8 cellular contexts compared by ENCODE assay signal in the genomic region with DNA sequence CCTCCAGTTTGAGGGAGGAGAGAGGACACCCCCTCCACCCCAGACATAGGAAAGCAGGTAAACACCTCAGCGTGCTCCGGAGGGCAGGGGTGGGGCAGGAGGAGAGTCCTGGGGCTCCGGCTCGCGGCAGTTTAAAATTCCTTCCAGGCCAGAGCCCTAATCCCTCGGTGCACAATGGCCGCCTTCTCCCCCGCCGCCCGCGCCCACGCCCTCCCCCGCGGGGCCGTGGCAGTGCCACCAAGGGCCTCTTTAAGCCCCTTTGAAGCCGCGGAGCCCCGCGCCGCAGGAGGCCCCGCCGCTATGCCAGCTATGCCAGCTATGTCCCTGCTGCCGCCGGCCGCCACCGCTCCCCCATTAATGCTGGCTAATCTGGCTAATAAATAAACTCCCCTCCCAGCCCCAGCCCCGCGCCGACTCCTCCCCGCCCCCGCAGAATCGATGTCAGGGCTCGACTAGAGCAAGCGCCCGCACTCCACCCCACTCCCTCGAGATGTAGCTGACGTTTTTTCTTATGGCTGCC.
DNase-seq lines count a peak whose midpoint lies in the region; ATAC-seq and TF ChIP-seq lines count a peak whose summit lies in the region.

No MANE protein-coding gene starts in this region.

- no peak overlapping the region for H4K8ac ChIP-seq in neuronal stem cell (ENCODE audit: low read depth, low read length)

- peaks cover 18% of the 10 kb centered on the region for H3K4me1 ChIP-seq in NT2/D1 (ENCODE audit: insufficient read depth, insufficient read length)
- H3K4me1 ChIP-seq in neuronal stem cell (ENCODE audit: control insufficient read depth in 2 of 2, insufficient read depth in 1 of 2, low read depth in 1 of 2, low read length in 2 of 2) = peaks cover 0 to 36% of the 10 kb centered on the region in 2 donors

- H3K27ac ChIP-seq in neuronal stem cell (replicated peaks; ENCODE audit: low read length) = peak overlapping the region; percentile 80
- no peak overlapping the region for H3K27ac ChIP-seq in RWPE1

- peak overlapping the region; percentile 72 for H3K9ac ChIP-seq in NT2/D1 (ENCODE audit: insufficient read length, low read depth)
- H3K9ac ChIP-seq in neuronal stem cell (ENCODE audit: low read depth, low read length, poor library complexity) = no peak overlapping the region

- no peak overlapping the region for H3K14ac ChIP-seq in neuronal stem cell (ENCODE audit: low read length)

- POLR2A ChIA-PET in RWPE1 (lab: Yijun Ruan, JAX; ENCODE audit: low non-redundant PET) = no interaction called here

- no peak for ATAC-seq in GM21737 (IDR thresholded peaks at IDR 0.05; ENCODE audit: unreplicated experiment)

- no peaks in the 10 kb centered on the region for H3K36me3 ChIP-seq in NT2/D1 (ENCODE audit: insufficient read depth, insufficient read length, low read length)
- no peaks in the 10 kb centered on the region for H3K36me3 ChIP-seq in neuronal stem cell (replicated peaks in 1 of 2; ENCODE audit: control insufficient read depth in 2 of 2, insufficient read depth in 2 of 2, low read length in 2 of 2)

- no peak overlapping the region for H3K4ac ChIP-seq in neuronal stem cell (ENCODE audit: low read length)

- H3K9me3 ChIP-seq in NT2/D1 (ENCODE audit: insufficient read depth, low read length) = peaks cover 5% of the 10 kb centered on the region; the same call in 1 of the 2 replicates
- H3K9me3 ChIP-seq in neuronal stem cell (replicated peaks in 1 of 2; ENCODE audit: control insufficient read depth in 2 of 2, insufficient read depth in 1 of 2, low read depth in 1 of 2, low read length in 2 of 2) = peaks cover 0 to 4% of the 10 kb centered on the region in 2 donors

- peak overlapping the region; percentile 35 for H2BK120ac ChIP-seq in neuronal stem cell (ENCODE audit: low read depth, low read length)

- peak overlapping the region; percentile 56 for H3K4me3 ChIP-seq in GM12864 (ENCODE audit: low read depth, low read length)
- H3K4me3 ChIP-seq in NT2/D1 (ENCODE audit: insufficient read length, low read depth) = peak overlapping the region; percentile 28
- H3K4me3 ChIP-seq in epithelial cell of esophagus (ENCODE audit: low read length) = peak overlapping the region; percentile 31
- peak overlapping the region; percentile 27 to 33 for H3K4me3 ChIP-seq in neuronal stem cell (ENCODE audit: low read length in 2 of 2)

- no peak overlapping the region for H2BK12ac ChIP-seq in neuronal stem cell (ENCODE audit: low read length)

- DNase-seq in GM12864 (ENCODE audit: low read depth) = no peak
- peak; percentile 62 for DNase-seq in NT2/D1 (ENCODE audit: low read depth, low spot score)
- no peak for DNase-seq in epithelial cell of esophagus (ENCODE audit: low read depth)
- DNase-seq in neuronal stem cell (ENCODE audit: low spot score) = peak; percentile 88
- no peak for DNase-seq in RWPE1 (ENCODE audit: low spot score)
- no peak for DNase-seq in COR-L47 (lab: John Stamatoyannopoulos, UW)
- DNase-seq in NCI-H2029 (lab: John Stamatoyannopoulos, UW) = no peak

- H3K27me3 ChIP-seq in NT2/D1 (ENCODE audit: insufficient read depth, insufficient read length) = no peaks in the 10 kb centered on the region
- peaks cover 0 to 65% (median 4%) of the 10 kb centered on the region in 3 experiments for H3K27me3 ChIP-seq in neuronal stem cell (ENCODE audit: control insufficient read depth in 3 of 3, insufficient read depth in 3 of 3, low read depth in 1 of 3, low read length in 3 of 3)

- H3K4me2 ChIP-seq in neuronal stem cell (ENCODE audit: insufficient read depth, low read length, poor library complexity, severe bottlenecking) = peak overlapping the region; percentile 87

- peak overlapping the region; percentile 90 for H2AFZ ChIP-seq in neuronal stem cell (ENCODE audit: low read length)

- peak overlapping the region; percentile 83 for H3K18ac ChIP-seq in neuronal stem cell (ENCODE audit: low read length)

- H2AK5ac ChIP-seq in neuronal stem cell (ENCODE audit: low read depth, low read length) = peak overlapping the region; percentile 97

- no CpG with 5 or more reads among the region's 37 CpGs for WGBS in neuronal stem cell (ENCODE audit: extremely low coverage in 2 of 2, insufficient read length in 2 of 2, insufficient replicate concordance in 1 of 2), 2 donors

- H4K91ac ChIP-seq in neuronal stem cell (ENCODE audit: low read depth, low read length, poor library complexity) = no peak overlapping the region

- H2BK15ac ChIP-seq in neuronal stem cell (ENCODE audit: low read length) = no peak overlapping the region

- H3K79me1 ChIP-seq in neuronal stem cell (ENCODE audit: low read depth, low read length) = no peaks in the 10 kb centered on the region

- no peak for TF ChIP-seq CTCF in GM12864 (IDR thresholded peaks at IDR 0.05; ENCODE audit: low read depth, low read length, missing control alignments)
- TF ChIP-seq CTCF in epithelial cell of esophagus (IDR thresholded peaks at IDR 0.05; ENCODE audit: insufficient read depth, low read depth, low read length, missing control alignments) = no peak
- TF ChIP-seq CTCF in RWPE1 (conservative IDR thresholded peaks at IDR 0.05; ENCODE audit: low read depth) = no peak

- no peak overlapping the region for H3K23ac ChIP-seq in neuronal stem cell (ENCODE audit: low read depth, low read length, poor library complexity)

- peak overlapping the region; percentile 62 for H2BK5ac ChIP-seq in neuronal stem cell (ENCODE audit: low read length)

- CTCF ChIA-PET in RWPE1 (lab: Yijun Ruan, JAX) = interaction anchor here (1.2 kb wide), 1 partner anchor 72 kb away, joined by 7 read pairs; no protein-coding TSS in a partner anchor

Comparison
In these comparisons a context has a peak if more than half of its experiments do, and no peak if none do; other contexts are left out.
1. DNase-seq: peak in NT2/D1 (single experiment) and neuronal stem cell (single experiment); none in GM12864 (single experiment), epithelial cell of esophagus (single experiment), RWPE1 (single experiment), COR-L47 (single experiment) and NCI-H2029 (single experiment).
2. Peak in every context shown above with its lines, with median percentiles within 50 percentile points of each other: H3K4me3 ChIP-seq.